8 cellular contexts compared by ENCODE assay signal in genomic region chr12:8065991-8066594, GRCh38. TPM values are rescaled to one million over a fixed set of nuclear protein-coding genes. Genes with fewer than 3 reads are reported as not detected.
DNase-seq lines count a peak whose midpoint lies in the region; TF ChIP-seq lines count a peak whose summit lies in the region.

Gene C3AR1 (minus strand): TSS chr12:8066359. CDS start chr12:8060185, 6,174 bp downstream.

- DNase-seq in CD4-positive, alpha-beta memory T cell = peak; percentile 68 to 85 (median 76)
- DNase-seq in HCEC 1CT (peak; percentile 73), RKO (ENCODE audit: low spot score) (peak; percentile 77), amniotic epithelial cell (ENCODE audit: low read depth) (peak; percentile 83), NCI-H2171 treated with DMSO at 0.1 percent for 48 hours (lab: John Stamatoyannopoulos, UW) (no peak), NCI-H146 (lab: John Stamatoyannopoulos, UW) (no peak)

- TF ChIP-seq CTCF in subcutaneous adipose tissue (IDR thresholded peaks at IDR 0.05; ENCODE audit: low read depth) = no peak

- H3K4me1 Mint-ChIP-seq in CD4-positive, alpha-beta memory T cell = peaks cover 27 to 55% (median 40%) of the 10 kb centered on the region in 4 donors

- H3K9me3 ChIP-seq in CD4-positive, alpha-beta memory T cell (ENCODE audit: control insufficient read depth in 1 of 2, low read length in 2 of 2) = no peaks in the 10 kb centered on the region

- no peaks in the 10 kb centered on the region for H3K36me3 ChIP-seq in CD4-positive, alpha-beta memory T cell (ENCODE audit: insufficient read depth, low read length)

- POLR2A ChIA-PET in CD4-positive, alpha-beta memory T cell (lab: Charles Lee; ENCODE audit: partially characterized antibody) = interaction anchor here (0.5 to 3.6 kb wide), 16 partner anchors 9 to 203 kb away, joined by 3 to 40 read pairs (median 7); partner anchors contain the start of genes FOXJ2, NECAP1 and SLC2A3

- H3K27ac ChIP-seq in CD4-positive, alpha-beta memory T cell (ENCODE audit: low read depth, low read length) = peak within 1 kb of the TSS; percentile 44
- peak within 1 kb of the TSS; percentile 33 for H3K27ac ChIP-seq in layer of hippocampus (ENCODE audit: low read depth, low read length)

- no peaks in the 10 kb centered on the region for H3K27me3 ChIP-seq in CD4-positive, alpha-beta memory T cell (ENCODE audit: insufficient read depth, low read length)
- no peaks in the 10 kb centered on the region for H3K27me3 ChIP-seq in layer of hippocampus (ENCODE audit: control insufficient read depth, insufficient read depth, low read length)

- CTCF ChIA-PET in CD4-positive, alpha-beta memory T cell (lab: Charles Lee; ENCODE audit: partially characterized antibody) = interaction anchor here (1.0 to 4.3 kb wide), 7 partner anchors 9 to 133 kb away, joined by 3 to 46 read pairs (median 6); partner anchors contain the start of gene SLC2A3

- peak within 1 kb of the TSS in 1 of 2 donors; percentile 16 for H3K4me3 ChIP-seq in CD4-positive, alpha-beta memory T cell (ENCODE audit: low read length in 2 of 2)

- peak within 1 kb of the TSS; percentile 80 to 98 (median 94) for H3K27ac Mint-ChIP-seq in CD4-positive, alpha-beta memory T cell

- no peaks in the 10 kb centered on the region for H3K27me3 Mint-ChIP-seq in CD4-positive, alpha-beta memory T cell

- H3K9me3 Mint-ChIP-seq in CD4-positive, alpha-beta memory T cell = peaks cover 0 to 1% (median 0%) of the 10 kb centered on the region in 8 donors

- H3K4me1 ChIP-seq in CD4-positive, alpha-beta memory T cell (ENCODE audit: insufficient read depth, low read length) = peaks cover 34% of the 10 kb centered on the region

- intact Hi-C loops in CD4-positive, alpha-beta memory T cell (cut with micrococcal nuclease) = loop anchor here (1.0 to 2.0 kb wide), 4 partner anchors 12 to 40 kb away; partner anchors contain the start of gene FOXJ2

- peak within 1 kb of the TSS; percentile 39 to 83 (median 79) for H3K4me3 Mint-ChIP-seq in CD4-positive, alpha-beta memory T cell

- H3K36me3 Mint-ChIP-seq in CD4-positive, alpha-beta memory T cell = peaks cover 0 to 4% of the 10 kb centered on the region in 2 donors

RNA-seq across cellular contexts. Expression of gene C3AR1, which starts in this region (rescaled TPM):
- 1 to 10 TPM; 4.6 to 6.1 TPM for total RNA-seq in CD4-positive, alpha-beta memory T cell
- 10 to 100 TPM in 1 of 2 donors, 1 to 10 TPM in 1; 8.6 to 10.6 TPM for polyA plus RNA-seq in CD4-positive, alpha-beta memory T cell
- total RNA-seq in subcutaneous adipose tissue = 100 to 1,000 TPM in 1 of 4 donors, 10 to 100 TPM in 3; 10.4 to 108 (median 29.4) TPM

Comparison
In these comparisons a context has a peak if more than half of its experiments do, and no peak if none do; other contexts are left out.
1. DNase-seq: peak in CD4-positive, alpha-beta memory T cell (5 of 5), HCEC 1CT (single experiment), RKO (single experiment) and amniotic epithelial cell (single experiment); none in NCI-H2171 treated with DMSO at 0.1 percent for 48 hours (single experiment) and NCI-H146 (single experiment).